In genomic region chr16:68354816-68355215, GRCh38 we compare ENCODE assay signal across 14 cellular contexts. TPM values are rescaled to one million over a fixed set of nuclear protein-coding genes. Genes with fewer than 3 reads are reported as not detected.
A peak's percentile ranks its signal among the peaks of the same experiment; 100 is the strongest.
DNase-seq lines count a peak whose midpoint lies in the region; ATAC-seq and TF ChIP-seq lines count a peak whose summit lies in the region.
"Had no signal": no experiment of that assay in that cellular context is flagged by ENCODE, and none has a peak within 500 bp of the region (broad histone marks: within the 10 kb centered on the region; RNA-seq: fewer than 3 reads in every experiment).

No MANE protein-coding gene starts in this region.

- WGBS in neuronal stem cell (ENCODE audit: extremely low coverage in 2 of 2, insufficient read length in 2 of 2, insufficient replicate concordance in 1 of 2), 2 donors: no CpG with 5 or more reads among the region's 9 CpGs
- 87 to 93% methylated on average over 9 of the region's 9 CpGs for WGBS in testis, 2 donors

- CTCF ChIA-PET in activated naive CD4-positive, alpha-beta T cell treated with anti-CD3 and anti-CD28 coated beads, Interleukin-2, amount 10 ng/mL, durations not matched to agents 7 days and 5 days (lab: Charles Lee): interaction anchor here (1.1 kb wide), 1 partner anchor 15 kb away, joined by 5 read pairs; no protein-coding TSS in a partner anchor
- CTCF ChIA-PET in CD4-positive, alpha-beta memory T cell (lab: Charles Lee; ENCODE audit: partially characterized antibody): interaction anchor here (0.7 to 2.8 kb wide), 2 partner anchors 12 to 94 kb away, joined by 3 to 14 read pairs; no protein-coding TSS in a partner anchor
- CTCF ChIA-PET in activated CD4-positive, alpha-beta memory T cell treated with anti-CD3 and anti-CD28 coated beads, Interleukin-2, amount 10 ng/mL, durations not matched to agents 7 days and 5 days (lab: Charles Lee): interaction anchor here (3.6 kb wide), 1 partner anchor 92 kb away, joined by 26 read pairs; the partner anchor contains the start of gene SLC7A6

- peak overlapping the region in 3 of 11 experiments; percentile 70 to 75 (median 74); a peak in 2 of 22 replicates for H3K9ac ChIP-seq in BLaER1 treated with 17β-estradiol and CSF1 and Interleukin-3, amounts not matched to agents 10 nM and 100 nM
- peak overlapping the region; percentile 7 for H3K9ac ChIP-seq in neuronal stem cell (ENCODE audit: low read depth, low read length, poor library complexity)
- H3K9ac ChIP-seq: GM23248 had no signal

- no peak for TF ChIP-seq CTCF in testis (IDR thresholded peaks at IDR 0.05)

- DNase-seq in activated naive CD4-positive, alpha-beta T cell treated with anti-CD3 and anti-CD28 coated beads, Interleukin-2, amount 10 ng/mL, durations not matched to agents 7 days and 5 days: peak; percentile 17
- no peak for DNase-seq in activated naive CD4-positive, alpha-beta T cell treated with Interleukin-2 at 50 U/mL for 16 hours
- no peak for DNase-seq in central memory CD8-positive, alpha-beta T cell (ENCODE audit: low spot score in 2 of 2)
- DNase-seq in neuronal stem cell (ENCODE audit: low spot score) (no peak), testis (no peak)
- no peak for DNase-seq in CD4-positive, alpha-beta memory T cell
- DNase-seq in activated CD4-positive, alpha-beta memory T cell treated with anti-CD3 and anti-CD28 coated beads, Interleukin-2, amount 10 ng/mL, durations not matched to agents 7 days and 5 days: no peak
- DNase-seq: ACHN, DMS53, GM23248 had no signal

- peaks cover 30% of the 10 kb centered on the region for H3K27me3 Mint-ChIP-seq in activated naive CD4-positive, alpha-beta T cell treated with anti-CD3 and anti-CD28 coated beads, Interleukin-2, amount 10 ng/mL, durations not matched to agents 7 days and 5 days
- H3K27me3 Mint-ChIP-seq in central memory CD8-positive, alpha-beta T cell: no peaks in the 10 kb centered on the region
- H3K27me3 Mint-ChIP-seq in CD4-positive, alpha-beta memory T cell: no peaks in the 10 kb centered on the region
- H3K27me3 Mint-ChIP-seq in activated CD4-positive, alpha-beta memory T cell treated with anti-CD3 and anti-CD28 coated beads, Interleukin-2, amount 10 ng/mL, durations not matched to agents 7 days and 5 days: no peaks in the 10 kb centered on the region

- H4K8ac ChIP-seq in neuronal stem cell (ENCODE audit: low read depth, low read length): no peak overlapping the region

- no peak overlapping the region for H2BK120ac ChIP-seq in neuronal stem cell (ENCODE audit: low read depth, low read length)

- H3K36me3 Mint-ChIP-seq in activated naive CD4-positive, alpha-beta T cell treated with anti-CD3 and anti-CD28 coated beads, Interleukin-2, amount 10 ng/mL, durations not matched to agents 7 days and 5 days: peaks cover 77% of the 10 kb centered on the region
- H3K36me3 Mint-ChIP-seq in central memory CD8-positive, alpha-beta T cell (ENCODE audit: insufficient read depth): peaks cover 24% of the 10 kb centered on the region
- peaks cover 18 to 51% of the 10 kb centered on the region in 2 donors for H3K36me3 Mint-ChIP-seq in CD4-positive, alpha-beta memory T cell
- peaks cover 75% of the 10 kb centered on the region for H3K36me3 Mint-ChIP-seq in activated CD4-positive, alpha-beta memory T cell treated with anti-CD3 and anti-CD28 coated beads, Interleukin-2, amount 10 ng/mL, durations not matched to agents 7 days and 5 days (ENCODE audit: low read depth)

- peak overlapping the region; percentile 27 for H3K23ac ChIP-seq in neuronal stem cell (ENCODE audit: low read depth, low read length, poor library complexity)

- peaks cover 0 to 36% (median 0%) of the 10 kb centered on the region in 11 experiments; a peak in 5 of 22 replicates for H3K27me3 ChIP-seq in BLaER1 treated with 17β-estradiol and CSF1 and Interleukin-3, amounts not matched to agents 10 nM and 100 nM
- H3K27me3 ChIP-seq in neuronal stem cell (ENCODE audit: control insufficient read depth in 3 of 3, insufficient read depth in 3 of 3, low read depth in 1 of 3, low read length in 3 of 3) (no peaks in the 10 kb centered on the region), testis (no peaks in the 10 kb centered on the region)
- H3K27me3 ChIP-seq in CD4-positive, alpha-beta memory T cell (ENCODE audit: insufficient read depth, low read length): no peaks in the 10 kb centered on the region

- H2AK5ac ChIP-seq in neuronal stem cell (ENCODE audit: low read depth, low read length): no peak overlapping the region

- H3K4me2 ChIP-seq in BLaER1 treated with 17β-estradiol and CSF1 and Interleukin-3, amounts not matched to agents 10 nM and 100 nM: peak overlapping the region; percentile 85 to 100 (median 96); a peak in 19 of 22 replicates
- H3K4me2 ChIP-seq in neuronal stem cell (ENCODE audit: insufficient read depth, low read length, poor library complexity, severe bottlenecking): no peak overlapping the region

- no peak overlapping the region for H2BK15ac ChIP-seq in neuronal stem cell (ENCODE audit: low read length)

- peaks cover 59 to 87% (median 66%) of the 10 kb centered on the region in 11 experiments for H3K36me3 ChIP-seq in BLaER1 treated with 17β-estradiol and CSF1 and Interleukin-3, amounts not matched to agents 10 nM and 100 nM
- H3K36me3 ChIP-seq in neuronal stem cell (replicated peaks in 1 of 2; ENCODE audit: control insufficient read depth in 2 of 2, insufficient read depth in 2 of 2, low read length in 2 of 2) (peaks cover 40 to 90% of the 10 kb centered on the region in 2 donors), testis (ENCODE audit: low read depth, missing control alignments) (no peaks in the 10 kb centered on the region)
- peaks cover 27% of the 10 kb centered on the region for H3K36me3 ChIP-seq in CD4-positive, alpha-beta memory T cell (ENCODE audit: insufficient read depth, low read length)

- H3K4me1 Mint-ChIP-seq in activated naive CD4-positive, alpha-beta T cell treated with anti-CD3 and anti-CD28 coated beads, Interleukin-2, amount 10 ng/mL, durations not matched to agents 7 days and 5 days: peaks cover 44% of the 10 kb centered on the region
- H3K4me1 Mint-ChIP-seq in central memory CD8-positive, alpha-beta T cell: peaks cover 34% of the 10 kb centered on the region
- peaks cover 22 to 51% (median 33%) of the 10 kb centered on the region in 4 donors for H3K4me1 Mint-ChIP-seq in CD4-positive, alpha-beta memory T cell
- peaks cover 36% of the 10 kb centered on the region for H3K4me1 Mint-ChIP-seq in activated CD4-positive, alpha-beta memory T cell treated with anti-CD3 and anti-CD28 coated beads, Interleukin-2, amount 10 ng/mL, durations not matched to agents 7 days and 5 days

- H2BK12ac ChIP-seq in neuronal stem cell (ENCODE audit: low read length): no peak overlapping the region

- H3K4me1 ChIP-seq in BLaER1 treated with 17β-estradiol and CSF1 and Interleukin-3, amounts not matched to agents 10 nM and 100 nM: peaks cover 49 to 84% (median 78%) of the 10 kb centered on the region in 10 experiments
- no peaks in the 10 kb centered on the region for H3K4me1 ChIP-seq in neuronal stem cell (ENCODE audit: control insufficient read depth in 2 of 2, insufficient read depth in 1 of 2, low read depth in 1 of 2, low read length in 2 of 2)
- peaks cover 40% of the 10 kb centered on the region for H3K4me1 ChIP-seq in CD4-positive, alpha-beta memory T cell (ENCODE audit: insufficient read depth, low read length)
- H3K4me1 ChIP-seq in testis: no peaks in the 10 kb centered on the region

- no peaks in the 10 kb centered on the region for H3K9me3 Mint-ChIP-seq in activated naive CD4-positive, alpha-beta T cell treated with anti-CD3 and anti-CD28 coated beads, Interleukin-2, amount 10 ng/mL, durations not matched to agents 7 days and 5 days
- H3K9me3 Mint-ChIP-seq in central memory CD8-positive, alpha-beta T cell: no peaks in the 10 kb centered on the region
- no peaks in the 10 kb centered on the region for H3K9me3 Mint-ChIP-seq in CD4-positive, alpha-beta memory T cell
- H3K9me3 Mint-ChIP-seq in activated CD4-positive, alpha-beta memory T cell treated with anti-CD3 and anti-CD28 coated beads, Interleukin-2, amount 10 ng/mL, durations not matched to agents 7 days and 5 days: no peaks in the 10 kb centered on the region
- H3K9me3 Mint-ChIP-seq: CD8-positive, alpha-beta T cell had no signal

- no peak overlapping the region for H2AFZ ChIP-seq in neuronal stem cell (ENCODE audit: low read length)
- H2AFZ ChIP-seq: GM23248 had no signal

- no peak overlapping the region for H2BK5ac ChIP-seq in neuronal stem cell (ENCODE audit: low read length)

- no peak for ATAC-seq in central memory CD8-positive, alpha-beta T cell (replicated peaks; ENCODE audit: extremely low read depth, poor library complexity, severe bottlenecking)
- ATAC-seq: CD8-positive, alpha-beta T cell; GM12878 had no signal

- H3K79me1 ChIP-seq in neuronal stem cell (ENCODE audit: low read depth, low read length): peaks cover 2% of the 10 kb centered on the region

- no peak overlapping the region for H3K4ac ChIP-seq in neuronal stem cell (ENCODE audit: low read length)

- POLR2A ChIA-PET in CD4-positive, alpha-beta memory T cell (lab: Charles Lee; ENCODE audit: partially characterized antibody): interaction anchor here (0.6 kb wide), 1 partner anchor 1888 kb away, joined by 3 read pairs; no protein-coding TSS in a partner anchor
- POLR2A ChIA-PET in activated CD4-positive, alpha-beta memory T cell treated with anti-CD3 and anti-CD28 coated beads, Interleukin-2, amount 10 ng/mL, durations not matched to agents 7 days and 5 days (lab: Charles Lee): interaction anchor here (2.2 to 3.5 kb wide), 4 partner anchors 10 to 91 kb away, joined by 6 to 17 read pairs (median 11); partner anchors contain the start of genes PRMT7, SLC7A6 and SLC7A6OS

- H4K91ac ChIP-seq in neuronal stem cell (ENCODE audit: low read depth, low read length, poor library complexity): no peak overlapping the region

- H3K4me3 Mint-ChIP-seq in activated naive CD4-positive, alpha-beta T cell treated with anti-CD3 and anti-CD28 coated beads, Interleukin-2, amount 10 ng/mL, durations not matched to agents 7 days and 5 days: no peak overlapping the region
- H3K4me3 Mint-ChIP-seq in central memory CD8-positive, alpha-beta T cell: peak overlapping the region; percentile 75
- H3K4me3 Mint-ChIP-seq in CD4-positive, alpha-beta memory T cell: peak overlapping the region in 2 of 8 donors; percentile 12 to 46
- no peak overlapping the region for H3K4me3 Mint-ChIP-seq in activated CD4-positive, alpha-beta memory T cell treated with anti-CD3 and anti-CD28 coated beads, Interleukin-2, amount 10 ng/mL, durations not matched to agents 7 days and 5 days

- no peak overlapping the region for H3K14ac ChIP-seq in neuronal stem cell (ENCODE audit: low read length)

- no peak overlapping the region; a peak in 1 of 20 replicates for H3K4me3 ChIP-seq in BLaER1 treated with 17β-estradiol and CSF1 and Interleukin-3, amounts not matched to agents 10 nM and 100 nM
- H3K4me3 ChIP-seq in neuronal stem cell (ENCODE audit: low read length in 2 of 2) (no peak overlapping the region), testis (no peak overlapping the region)
- no peak overlapping the region for H3K4me3 ChIP-seq in CD4-positive, alpha-beta memory T cell (ENCODE audit: low read length in 2 of 2)
- H3K4me3 ChIP-seq: GM12878, GM23248 had no signal

- H3K9me3 ChIP-seq in BLaER1 treated with 17β-estradiol and CSF1 and Interleukin-3, amounts not matched to agents 10 nM and 100 nM (replicated peaks in 1 of 11): no peaks in the 10 kb centered on the region
- H3K9me3 ChIP-seq in neuronal stem cell (replicated peaks in 1 of 2; ENCODE audit: control insufficient read depth in 2 of 2, insufficient read depth in 1 of 2, low read depth in 1 of 2, low read length in 2 of 2) (no peaks in the 10 kb centered on the region), testis (no peaks in the 10 kb centered on the region)
- H3K9me3 ChIP-seq in CD4-positive, alpha-beta memory T cell (ENCODE audit: control insufficient read depth in 1 of 2, low read length in 2 of 2): no peaks in the 10 kb centered on the region

- H4K20me1 ChIP-seq in BLaER1 treated with 17β-estradiol and CSF1 and Interleukin-3, amounts not matched to agents 10 nM and 100 nM: peaks cover 0 to 78% (median 20%) of the 10 kb centered on the region in 11 experiments; a peak in 11 of 22 replicates

- H3K18ac ChIP-seq in neuronal stem cell (ENCODE audit: low read length): no peak overlapping the region

- H3K27ac Mint-ChIP-seq in activated naive CD4-positive, alpha-beta T cell treated with anti-CD3 and anti-CD28 coated beads, Interleukin-2, amount 10 ng/mL, durations not matched to agents 7 days and 5 days: no peak overlapping the region
- H3K27ac Mint-ChIP-seq in central memory CD8-positive, alpha-beta T cell (ENCODE audit: low read depth): peak overlapping the region; percentile 55
- no peak overlapping the region for H3K27ac Mint-ChIP-seq in CD4-positive, alpha-beta memory T cell
- H3K27ac Mint-ChIP-seq in activated CD4-positive, alpha-beta memory T cell treated with anti-CD3 and anti-CD28 coated beads, Interleukin-2, amount 10 ng/mL, durations not matched to agents 7 days and 5 days: no peak overlapping the region
- H3K27ac Mint-ChIP-seq: CD8-positive, alpha-beta T cell had no signal

- no peak for TF ChIP-seq POLR2A in testis (IDR thresholded peaks at IDR 0.05)

- peak overlapping the region in 5 of 11 experiments; percentile 15 to 87 (median 84); a peak in 8 of 22 replicates for H3K27ac ChIP-seq in BLaER1 treated with 17β-estradiol and CSF1 and Interleukin-3, amounts not matched to agents 10 nM and 100 nM
- H3K27ac ChIP-seq in neuronal stem cell (replicated peaks; ENCODE audit: low read length) (no peak overlapping the region), testis (no peak overlapping the region)
- no peak overlapping the region for H3K27ac ChIP-seq in CD4-positive, alpha-beta memory T cell (ENCODE audit: low read depth, low read length)
- H3K27ac ChIP-seq: C4-2B, GM23248 had no signal

- intact Hi-C loops in CD4-positive, alpha-beta memory T cell (cut with micrococcal nuclease): no loop called here
- intact Hi-C loops in testis (cut with DNase I; ENCODE audit: low total_unique reads): no loop called here

RNA-seq across cellular contexts. Expression of gene PRMT7, which starts 44.0 kb away (rescaled TPM):
- polyA plus RNA-seq in neuronal stem cell (2013, experiment 1 of 2): 29.2 TPM
- 27.7 TPM for polyA plus RNA-seq in neuronal stem cell (2013, experiment 2 of 2)
- total RNA-seq in CD4-positive, alpha-beta memory T cell: 100 to 1,000 TPM in 1 of 2 experiments, 10 to 100 TPM in 1; 98.4 to 104 TPM
- 10 to 100 TPM; 28.3 to 30.6 TPM for polyA plus RNA-seq in CD4-positive, alpha-beta memory T cell
- total RNA-seq in testis: 100 to 1,000 TPM in 1 of 2 donors, 10 to 100 TPM in 1; 99.3 to 111 TPM
- 47.9 TPM for polyA plus RNA-seq in testis (ENCODE audit: insufficient read depth, low read depth, low replicate concordance)
- 10 to 100 TPM; 50.4 to 52.2 TPM for total RNA-seq in activated CD4-positive, alpha-beta memory T cell treated with anti-CD3 and anti-CD28 coated beads, Interleukin-2, amount 10 ng/mL, durations not matched to agents 7 days and 5 days

RNA-seq across cellular contexts. Expression of gene SLC7A6OS, which starts 44.1 kb away (rescaled TPM):
- polyA plus RNA-seq in neuronal stem cell (2013, experiment 1 of 2): 11.8 TPM
- polyA plus RNA-seq in neuronal stem cell (2013, experiment 2 of 2): 12.4 TPM
- total RNA-seq in CD4-positive, alpha-beta memory T cell: 10 to 100 TPM; 51.9 to 55.8 TPM
- polyA plus RNA-seq in CD4-positive, alpha-beta memory T cell: 10 to 100 TPM; 22.4 to 25.2 TPM
- total RNA-seq in testis: 10 to 100 TPM; 24.3 to 25.8 TPM
- polyA plus RNA-seq in testis (ENCODE audit: insufficient read depth, low read depth, low replicate concordance): 14.7 TPM
- total RNA-seq in activated CD4-positive, alpha-beta memory T cell treated with anti-CD3 and anti-CD28 coated beads, Interleukin-2, amount 10 ng/mL, durations not matched to agents 7 days and 5 days: 10 to 100 TPM; 30.4 to 31.2 TPM
